ENCODE assay signal across 8 cellular contexts in the genomic region with DNA sequence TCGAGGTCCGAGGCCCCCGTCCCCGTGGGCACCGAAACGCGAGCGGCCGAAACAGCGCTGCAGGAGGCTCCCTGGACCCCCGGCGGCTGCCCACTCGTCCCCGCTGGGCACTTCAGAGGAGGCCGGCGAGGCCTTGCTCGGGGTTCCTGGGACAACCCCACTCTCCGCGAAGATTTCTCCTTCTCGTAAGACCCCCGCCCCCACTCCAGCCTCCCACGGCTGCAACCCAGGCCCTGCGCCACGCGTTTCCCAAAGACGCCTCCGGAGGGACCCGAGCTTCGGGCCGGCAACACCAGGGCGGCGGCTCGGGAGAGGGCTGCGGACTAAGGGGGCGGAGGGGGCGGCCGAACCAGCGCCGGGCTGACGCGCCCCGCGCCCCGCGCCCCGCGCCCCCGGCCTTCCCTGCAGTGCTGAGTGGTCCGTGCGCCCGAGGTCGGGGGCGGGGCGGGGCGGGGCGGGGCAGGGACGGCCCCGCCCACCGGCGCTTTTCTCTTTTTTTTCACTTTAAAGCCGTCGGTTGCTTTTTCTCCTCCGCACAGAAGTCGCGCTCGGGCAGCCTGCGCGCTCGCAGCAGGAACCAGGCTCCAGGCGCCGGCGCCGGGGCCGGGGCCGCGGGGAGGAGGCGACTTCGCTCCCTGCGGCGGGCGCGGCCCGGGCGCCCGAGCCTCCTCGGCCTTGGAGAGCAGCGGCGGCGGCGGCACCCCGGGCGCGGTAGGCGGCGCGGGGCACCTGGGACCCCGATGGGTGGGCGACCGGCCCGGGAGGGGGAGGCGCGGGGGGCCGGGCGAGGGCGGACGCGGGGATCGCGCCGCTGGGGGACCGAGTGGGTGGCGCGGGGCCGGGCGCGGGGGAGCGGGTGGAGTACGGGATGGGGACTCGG. TPM values are rescaled to one million over a fixed set of nuclear protein-coding genes. Genes with fewer than 3 reads are reported as not detected.
DNase-seq lines count a peak whose midpoint lies in the region; ATAC-seq and TF ChIP-seq lines count a peak whose summit lies in the region.

A gene (plus strand): TSS at position 534 of the 880 bp plus-strand sequence. CDS start 62,998 bp downstream, outside the sequence.

- peaks cover 6% of the 10 kb centered on the region for H3K9me3 Mint-ChIP-seq in activated B cell treated with CpG ODN at 0.5 μM for 24 hours

- intact Hi-C loops in activated B cell treated with CpG ODN at 0.5 μM for 24 hours (cut with micrococcal nuclease), result loop anchor here (1.0 to 2.0 kb wide), 3 partner anchors 70 to 134 kb away; no protein-coding TSS in a partner anchor

- no peaks in the 10 kb centered on the region for H3K36me3 Mint-ChIP-seq in activated B cell treated with CpG ODN at 0.5 μM for 24 hours (ENCODE audit: low read depth)

- H3K4me3 Mint-ChIP-seq in activated B cell treated with CpG ODN at 0.5 μM for 24 hours, result peak within 1 kb of the TSS; percentile 67

- DNase-seq in AG04449 (ENCODE audit: low read depth, low spot score) (no peak), NCI-H1105 treated with DMSO at 0.1 percent for 48 hours (lab: John Stamatoyannopoulos, UW) (peak; percentile 71), activated B cell treated with CpG ODN at 0.5 μM for 24 hours (peak; percentile 52), cerebellum (ENCODE audit: low spot score) (peak; percentile 21), kidney epithelial cell (ENCODE audit: low read depth) (no peak)
- DNase-seq in stimulated activated CD4-positive, alpha-beta T cell treated with anti-CD3 and anti-CD28 coated beads, Interleukin-15, amount 100 ng/mL, for 1 hour (ENCODE audit: low read depth in 1 of 2, low spot score in 1 of 2), result peak; percentile 42 to 44

- no peaks in the 10 kb centered on the region for H3K27me3 Mint-ChIP-seq in activated B cell treated with CpG ODN at 0.5 μM for 24 hours

- H3K4me3 ChIP-seq in AG04449 (ENCODE audit: low read depth, low read length) (peak within 1 kb of the TSS; percentile 83), kidney epithelial cell (ENCODE audit: low read depth, low read length) (peak within 1 kb of the TSS; percentile 92)

- H3K4me1 Mint-ChIP-seq in activated B cell treated with CpG ODN at 0.5 μM for 24 hours, result peaks cover 6% of the 10 kb centered on the region

- H3K27me3 ChIP-seq in kidney epithelial cell (ENCODE audit: control insufficient read depth, insufficient read depth, low read length), result no peaks in the 10 kb centered on the region

- CTCF ChIA-PET in AG04449 (lab: Yijun Ruan, JAX) (interaction anchor here (0.9 to 6.2 kb wide), 6 partner anchors 11 to 199 kb away, joined by 3 to 222 read pairs (median 16); no protein-coding TSS in a partner anchor), activated B cell treated with CpG ODN at 0.5 μM for 24 hours (lab: Charles Lee) (interaction anchor here (0.6 to 6.0 kb wide), 3 partner anchors 134 to 198 kb away, joined by 3 to 200 read pairs (median 8); no protein-coding TSS in a partner anchor)

- peak; percentile 42 for ATAC-seq in GM18868 (IDR thresholded peaks at IDR 0.05; ENCODE audit: unreplicated experiment)
- ATAC-seq in activated B cell treated with CpG ODN at 0.5 μM for 24 hours (ENCODE audit: low read depth), result peak; percentile 66
- ATAC-seq in HG02938 (IDR thresholded peaks at IDR 0.05; ENCODE audit: unreplicated experiment), result no peak

- no peaks in the 10 kb centered on the region for H3K36me3 ChIP-seq in kidney epithelial cell (ENCODE audit: control insufficient read depth, insufficient read depth, low read length)

- no peak within 1 kb of the TSS for H3K27ac Mint-ChIP-seq in activated B cell treated with CpG ODN at 0.5 μM for 24 hours

- POLR2A ChIA-PET in AG04449 (lab: Yijun Ruan, JAX) (interaction anchor here (0.6 kb wide), 1 partner anchor 198 kb away, joined by 3 read pairs; no protein-coding TSS in a partner anchor), activated B cell treated with CpG ODN at 0.5 μM for 24 hours (lab: Charles Lee) (interaction anchor here (0.5 to 1.3 kb wide), 4 partner anchors 126 to 1880 kb away, joined by 3 to 4 read pairs (median 3); no protein-coding TSS in a partner anchor)

- TF ChIP-seq CTCF in AG04449 (IDR thresholded peaks at IDR 0.05; ENCODE audit: insufficient read depth, low read length, missing control alignments) (no peak), activated B cell treated with CpG ODN at 0.5 μM for 24 hours (IDR thresholded peaks at IDR 0.05) (no peak), kidney epithelial cell (IDR thresholded peaks at IDR 0.05; ENCODE audit: insufficient read depth, low read length, poor library complexity, severe bottlenecking) (peak; percentile 6)

RNA-seq across cellular contexts. Expression of the gene that starts here (rescaled TPM):
- total RNA-seq in activated B cell treated with CpG ODN at 0.5 μM for 24 hours, result 5.8 and 6.1 TPM in 2 replicates
- 1.6 TPM for total RNA-seq in cerebellum
- 60.0 and 73.7 TPM in 2 replicates for total RNA-seq in kidney epithelial cell

Comparison
In these comparisons a context has a peak if more than half of its experiments do, and no peak if none do; other contexts are left out.
1. DNase-seq: peak in NCI-H1105 treated with DMSO at 0.1 percent for 48 hours (single experiment), activated B cell treated with CpG ODN at 0.5 μM for 24 hours (single experiment), cerebellum (single experiment) and stimulated activated CD4-positive, alpha-beta T cell treated with anti-CD3 and anti-CD28 coated beads, Interleukin-15, amount 100 ng/mL, for 1 hour (2 of 2); none in AG04449 (single experiment) and kidney epithelial cell (single experiment).